In genomic region chr5:181045316-181045715, GRCh38 we compare ENCODE assay signal across 1 cellular context.
TF ChIP-seq lines count a peak whose summit lies in the region.

No MANE protein-coding gene starts in this region.

TF ChIP-seq in K562, 482 proteins besides CTCF, POLR2A, EP300 and RAD21:
- TF ChIP-seq BRCA1 (IDR thresholded peaks at IDR 0.05) (no peak), BRCA1 (CRISPR knock-in tag; IDR thresholded peaks at IDR 0.05) (no peak), RCOR1 (IDR thresholded peaks at IDR 0.05; ENCODE audit: borderline replicate concordance in 1 of 2, low read depth in 2 of 2, low read length in 2 of 2) (0 out of 4 replicates have a peak, but pooled peaks of 1 of the 2 experiments have one; percentile 28), GABPB2 (CRISPR knock-in tag; conservative IDR thresholded peaks at IDR 0.05) (no peak), HMG20A (CRISPR knock-in tag; conservative IDR thresholded peaks at IDR 0.05) (no peak), PKNOX1 (IDR thresholded peaks at IDR 0.05) (no peak; the same call in 1 of the 2 replicates), RBFOX2 (IDR thresholded peaks at IDR 0.05; ENCODE audit: low read depth, low read length) (peak; percentile 44), MTA3 (IDR thresholded peaks at IDR 0.05; ENCODE audit: borderline replicate concordance) (peak; percentile 25; the same call in 1 of the 2 replicates), MYNN (IDR thresholded peaks at IDR 0.05) (no peak), MYNN (CRISPR knock-in tag; IDR thresholded peaks at IDR 0.05) (no peak), ZEB2 (IDR thresholded peaks at IDR 0.05) (peak; percentile 64), RFX5 (IDR thresholded peaks at IDR 0.05; ENCODE audit: low read depth, low read length) (no peak), TARDBP (IDR thresholded peaks at IDR 0.05) (no peak), MAZ (CRISPR knock-in tag; conservative IDR thresholded peaks at IDR 0.05 in 1 of 2, IDR thresholded peaks at IDR 0.05 in 1 of 2) (peak in 1 of 2 experiments; percentile 73; a peak in 2 of 4 replicates), ZNF263 (CRISPR knock-in tag; IDR thresholded peaks at IDR 0.05; ENCODE audit: borderline replicate concordance) (peak; percentile 86), L3MBTL2 (IDR thresholded peaks at IDR 0.05) (0 out of 2 replicates have a peak, but pooled peaks have one; percentile 8), CBFA2T3 (IDR thresholded peaks at IDR 0.05) (peak; percentile 23; the same call in 1 of the 2 replicates), ZNF316 (IDR thresholded peaks at IDR 0.05) (0 out of 2 replicates have a peak, but pooled peaks have one; percentile 1), TCF3 (CRISPR knock-in tag; IDR thresholded peaks at IDR 0.05) (0 out of 2 replicates have a peak, but pooled peaks have one; percentile 14), CTBP1 (IDR thresholded peaks at IDR 0.05; ENCODE audit: borderline replicate concordance) (peak; percentile 64)
- TF ChIP-seq, protein P1, sequence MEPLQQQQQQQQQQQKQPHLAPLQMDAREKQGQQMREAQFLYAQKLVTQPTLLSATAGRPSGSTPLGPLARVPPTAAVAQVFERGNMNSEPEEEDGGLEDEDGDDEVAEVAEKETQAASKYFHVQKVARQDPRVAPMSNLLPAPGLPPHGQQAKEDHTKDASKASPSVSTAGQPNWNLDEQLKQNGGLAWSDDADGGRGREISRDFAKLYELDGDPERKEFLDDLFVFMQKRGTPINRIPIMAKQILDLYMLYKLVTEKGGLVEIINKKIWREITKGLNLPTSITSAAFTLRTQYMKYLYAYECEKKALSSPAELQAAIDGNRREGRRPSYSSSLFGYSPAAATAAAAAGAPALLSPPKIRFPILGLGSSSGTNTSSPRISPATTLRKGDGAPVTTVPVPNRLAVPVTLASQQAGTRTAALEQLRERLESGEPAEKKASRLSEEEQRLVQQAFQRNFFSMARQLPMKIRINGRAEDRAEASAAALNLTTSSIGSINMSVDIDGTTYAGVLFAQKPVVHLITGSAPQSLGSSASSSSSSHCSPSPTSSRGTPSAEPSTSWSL (CRISPR knock-in tag; IDR thresholded peaks at IDR 0.05; ENCODE audit: borderline replicate concordance), result no peak
- TF ChIP-seq, protein P2, sequence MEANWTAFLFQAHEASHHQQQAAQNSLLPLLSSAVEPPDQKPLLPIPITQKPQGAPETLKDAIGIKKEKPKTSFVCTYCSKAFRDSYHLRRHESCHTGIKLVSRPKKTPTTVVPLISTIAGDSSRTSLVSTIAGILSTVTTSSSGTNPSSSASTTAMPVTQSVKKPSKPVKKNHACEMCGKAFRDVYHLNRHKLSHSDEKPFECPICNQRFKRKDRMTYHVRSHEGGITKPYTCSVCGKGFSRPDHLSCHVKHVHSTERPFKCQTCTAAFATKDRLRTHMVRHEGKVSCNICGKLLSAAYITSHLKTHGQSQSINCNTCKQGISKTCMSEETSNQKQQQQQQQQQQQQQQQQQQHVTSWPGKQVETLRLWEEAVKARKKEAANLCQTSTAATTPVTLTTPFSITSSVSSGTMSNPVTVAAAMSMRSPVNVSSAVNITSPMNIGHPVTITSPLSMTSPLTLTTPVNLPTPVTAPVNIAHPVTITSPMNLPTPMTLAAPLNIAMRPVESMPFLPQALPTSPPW (CRISPR knock-in tag; IDR thresholded peaks at IDR 0.05), result 0 out of 2 replicates have a peak, but pooled peaks have one; percentile 7
- TF ChIP-seq, protein P3, sequence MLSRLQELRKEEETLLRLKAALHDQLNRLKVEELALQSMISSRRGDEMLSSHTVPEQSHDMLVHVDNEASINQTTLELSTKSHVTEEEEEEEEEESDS (CRISPR knock-in tag; IDR thresholded peaks at IDR 0.05), result no peak
